2 cellular contexts compared by ENCODE assay signal in the genomic region with DNA sequence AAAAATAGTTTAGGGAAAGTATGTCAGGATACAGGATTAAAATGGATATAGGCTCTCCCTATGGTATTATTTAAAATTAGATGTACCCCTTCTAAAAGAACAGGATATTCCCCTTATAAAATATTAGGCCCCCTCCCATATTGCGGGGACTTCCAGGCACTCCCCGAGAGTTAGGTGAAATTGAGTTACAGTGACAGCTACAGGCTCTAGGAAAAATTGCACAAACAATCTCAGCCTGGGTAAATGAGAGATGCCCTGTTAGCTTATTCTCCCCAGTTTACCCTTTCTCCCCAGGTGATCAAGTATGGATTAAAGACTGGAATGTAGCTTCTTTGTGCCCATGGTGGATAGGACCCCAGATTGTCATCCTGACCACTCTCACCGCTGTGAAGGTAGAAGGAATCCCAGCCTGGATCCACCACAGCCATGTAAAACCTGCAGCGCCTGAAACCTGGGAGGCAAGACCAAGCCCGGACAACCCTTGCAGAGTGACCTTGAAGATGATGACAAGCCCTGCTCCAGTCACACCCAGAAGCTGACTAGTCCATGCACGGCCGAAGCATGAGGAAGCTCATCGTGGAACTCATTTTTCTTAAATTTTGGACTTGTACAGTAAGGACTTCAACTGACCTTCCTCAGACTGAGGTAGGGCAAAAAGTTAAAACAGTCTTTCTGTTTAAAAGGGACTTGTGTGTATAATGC.
TF ChIP-seq lines count a peak whose summit lies in the region.

No MANE protein-coding gene starts in this region.

TF ChIP-seq in A549, 52 proteins besides CTCF, POLR2A, EP300 and RAD21:
- peak; percentile 23; the same call in 1 of the 3 replicates for TF ChIP-seq SMC3 (IDR thresholded peaks at IDR 0.05)

TF ChIP-seq in HepG2, 621 proteins besides CTCF, POLR2A, EP300 and RAD21:
- peak; percentile 29; the same call in 1 of the 2 replicates for TF ChIP-seq STAG1 (CRISPR knock-in tag; IDR thresholded peaks at IDR 0.05)
TF ChIP-seq in HepG2: peak in this region for 1; not testable (repeated sequence) for 620.
